13 cellular contexts compared by ENCODE assay signal in genomic region chr3:35486295-35486694, GRCh38.
DNase-seq lines count a peak whose midpoint lies in the region; ATAC-seq and TF ChIP-seq lines count a peak whose summit lies in the region.
"Had no signal": no experiment of that assay in that cellular context is flagged by ENCODE, and none has a peak within 500 bp of the region (broad histone marks: within the 10 kb centered on the region; RNA-seq: fewer than 3 reads in every experiment).

No MANE protein-coding gene starts in this region.

- peaks cover 0 to 24% (median 17%) of the 10 kb centered on the region in 10 experiments; a peak in 15 of 20 replicates for H3K4me1 ChIP-seq in BLaER1 treated with 17β-estradiol and CSF1 and Interleukin-3, amounts not matched to agents 10 nM and 100 nM
- H3K4me1 ChIP-seq in tibial nerve = no peaks in the 10 kb centered on the region

- H3K27me3 Mint-ChIP-seq in nephron (ENCODE audit: low read depth) = no peaks in the 10 kb centered on the region
- H3K27me3 Mint-ChIP-seq: CD4-positive, alpha-beta memory T cell had no signal

- H3K4me2 ChIP-seq in BLaER1 treated with 17β-estradiol and CSF1 and Interleukin-3, amounts not matched to agents 10 nM and 100 nM = peak overlapping the region in 6 of 11 experiments; percentile 53 to 80 (median 64); a peak in 8 of 22 replicates

- no peak overlapping the region for H3K27ac ChIP-seq in BLaER1 treated with 17β-estradiol and CSF1 and Interleukin-3, amounts not matched to agents 10 nM and 100 nM
- no peak overlapping the region for H3K27ac ChIP-seq in tibial nerve

- 42% methylated on average over 1 of the region's 1 CpG for WGBS in tibial nerve, 2 donors

- no peaks in the 10 kb centered on the region for H3K36me3 Mint-ChIP-seq in nephron (ENCODE audit: low read depth)
- H3K36me3 Mint-ChIP-seq: CD4-positive, alpha-beta memory T cell had no signal

- peak; percentile 62 for DNase-seq in OCI-M1 (lab: John Stamatoyannopoulos, UW)
- peak; percentile 2 for DNase-seq in kidney tubule cell (ENCODE audit: low spot score)
- DNase-seq in T-helper 2 cell = no peak
- no peak for DNase-seq in tibial nerve (ENCODE audit: low spot score in 2 of 2)
- DNase-seq: CD4-positive, alpha-beta memory T cell; DMS79 treated with DMSO at 0.1 percent for 48 hours; Karpas-422; NCI-H2029; NCI-H524 had no signal

- TF ChIP-seq EP300 in tibial nerve (IDR thresholded peaks at IDR 0.05) = no peak

- no peak overlapping the region for H3K9ac ChIP-seq in BLaER1 treated with 17β-estradiol and CSF1 and Interleukin-3, amounts not matched to agents 10 nM and 100 nM

- no peak overlapping the region for H3K4me3 ChIP-seq in BLaER1 treated with 17β-estradiol and CSF1 and Interleukin-3, amounts not matched to agents 10 nM and 100 nM
- no peak overlapping the region for H3K4me3 ChIP-seq in tibial nerve

- no peak overlapping the region for H3K4me3 Mint-ChIP-seq in nephron
- H3K4me3 Mint-ChIP-seq: CD4-positive, alpha-beta memory T cell had no signal

- no peak for ATAC-seq in HG02763 (IDR thresholded peaks at IDR 0.05; ENCODE audit: unreplicated experiment)
- ATAC-seq in GM18868 (IDR thresholded peaks at IDR 0.05; ENCODE audit: unreplicated experiment) = no peak

- H3K9me3 ChIP-seq in BLaER1 treated with 17β-estradiol and CSF1 and Interleukin-3, amounts not matched to agents 10 nM and 100 nM (replicated peaks in 1 of 11) = no peaks in the 10 kb centered on the region
- no peaks in the 10 kb centered on the region for H3K9me3 ChIP-seq in tibial nerve

- no peak for TF ChIP-seq POLR2A in tibial nerve (IDR thresholded peaks at IDR 0.05)

- H3K36me3 ChIP-seq in BLaER1 treated with 17β-estradiol and CSF1 and Interleukin-3, amounts not matched to agents 10 nM and 100 nM = no peaks in the 10 kb centered on the region
- H3K36me3 ChIP-seq in tibial nerve = no peaks in the 10 kb centered on the region

- peaks cover 7% of the 10 kb centered on the region for H3K9me3 Mint-ChIP-seq in nephron

- TF ChIP-seq CTCF in nephron (IDR thresholded peaks at IDR 0.05; ENCODE audit: unreplicated experiment in 3 of 3) (no peak), tibial nerve (IDR thresholded peaks at IDR 0.05) (no peak)

- H3K4me1 Mint-ChIP-seq in nephron = peaks cover 37% of the 10 kb centered on the region
- H3K4me1 Mint-ChIP-seq: CD4-positive, alpha-beta memory T cell had no signal

- H3K27me3 ChIP-seq in BLaER1 treated with 17β-estradiol and CSF1 and Interleukin-3, amounts not matched to agents 10 nM and 100 nM = no peaks in the 10 kb centered on the region
- H3K27me3 ChIP-seq in tibial nerve = no peaks in the 10 kb centered on the region

- no peaks in the 10 kb centered on the region for H4K20me1 ChIP-seq in BLaER1 treated with 17β-estradiol and CSF1 and Interleukin-3, amounts not matched to agents 10 nM and 100 nM

- peak overlapping the region; percentile 34 to 84 (median 61) for H3K27ac Mint-ChIP-seq in nephron
- H3K27ac Mint-ChIP-seq: CD4-positive, alpha-beta memory T cell had no signal

Comparison
In these comparisons a context has a peak if more than half of its experiments do, and no peak if none do; other contexts are left out.
1. DNase-seq: peak in OCI-M1 (single experiment) and kidney tubule cell (single experiment); none in T-helper 2 cell (0 of 5) and tibial nerve (0 of 2).